Comparison of ENCODE assay signal across 8 cellular contexts in genomic region chr18:49813321-49814146, GRCh38. TPM values are rescaled to one million over a fixed set of nuclear protein-coding genes. Genes with fewer than 3 reads are reported as not detected.
DNase-seq lines count a peak whose midpoint lies in the region; ATAC-seq, FAIRE-seq and TF ChIP-seq lines count a peak whose summit lies in the region.

ACAA2 (minus strand) TSS chr18:49813533; CDS start chr18:49813484, 49 bp downstream.

- no peak within 1 kb of the TSS for H2AFZ ChIP-seq in HepG2 (ENCODE audit: low read length)

- H3K36me3 ChIP-seq in BJ (ENCODE audit: control insufficient read depth, insufficient read depth, low read length) (no peaks in the 10 kb centered on the region), HepG2 (replicated peaks in 1 of 2; ENCODE audit: control insufficient read depth in 1 of 2, insufficient read depth in 2 of 2, low read length in 2 of 2) (no peaks in the 10 kb centered on the region; a peak in 1 of 5 replicates)

- 1% methylated on average over 26 of the region's 74 CpGs for WGBS in HepG2 (ENCODE audit: low lambda C conversion rate)

- H4K20me1 ChIP-seq in HepG2 (ENCODE audit: insufficient read depth, low read length) = no peaks in the 10 kb centered on the region

- TF ChIP-seq RAD21 in HepG2 (CRISPR knock-in tag; IDR thresholded peaks at IDR 0.05) = no peak

- peak; percentile 91 for FAIRE-seq in GM19239 (lab: Jason Lieb, UNC)
- FAIRE-seq in HepG2 (lab: Jason Lieb, UNC) = peak; percentile 51

- POLR2A ChIA-PET in BJ (lab: Charles Lee) = interaction anchor here (0.5 kb wide), 2 partner anchors 21 to 1653 kb away, joined by 3 to 5 read pairs; no protein-coding TSS in a partner anchor
- POLR2A ChIA-PET in HepG2 (lab: Yijun Ruan, JAX) = interaction anchor here (0.9 to 2.3 kb wide), 12 partner anchors 10 to 326 kb away, joined by 3 to 31 read pairs (median 4); partner anchors contain the start of gene C18orf32

- peaks cover 53% of the 10 kb centered on the region for H3K79me2 ChIP-seq in HepG2 (ENCODE audit: insufficient read depth, low read length)

- TF ChIP-seq CTCF in BJ (IDR thresholded peaks at IDR 0.05; ENCODE audit: insufficient read depth, low read depth, low read length) (no peak), HepG2 (CRISPR knock-in tag; IDR thresholded peaks at IDR 0.05) (no peak; the same call in 1 of the 2 replicates)

- no TSS peak for BruUV-seq in HepG2 (replicated peaks; lab: Mats Ljungman, UMichigan)

- H3K4me2 ChIP-seq in HepG2 (ENCODE audit: low read depth, low read length) = peak within 1 kb of the TSS; percentile 77

- intact Hi-C loops in HepG2 (cut with micrococcal nuclease; ENCODE audit: unreplicated experiment) = loop anchor here (2.0 to 5.0 kb wide), 2 partner anchors 19 to 44 kb away; no protein-coding TSS in a partner anchor

- CTCF ChIA-PET in BJ (lab: Yijun Ruan, JAX) (no interaction called here), HepG2 (lab: Yijun Ruan, JAX; ENCODE audit: low intra/inter-chr PET ratio, low total read pairs) (no interaction called here)

- H3K9me3 ChIP-seq in HepG2 (ENCODE audit: low read length) = peaks cover 7% of the 10 kb centered on the region; the same call in 1 of the 2 replicates

- H3K27ac ChIP-seq in HepG2 (ENCODE audit: extremely low read length, insufficient read depth, low read length) = peak within 1 kb of the TSS; percentile 96

- peak within 1 kb of the TSS; percentile 91 for H3K4me3 ChIP-seq in BJ (ENCODE audit: low read depth, low read length)
- H3K4me3 ChIP-seq in HepG2 (replicated peaks in 1 of 3; ENCODE audit: insufficient read depth in 1 of 3, low read depth in 2 of 3, low read length in 3 of 3) = peak within 1 kb of the TSS; percentile 71 to 95 (median 88)

- in situ Hi-C loops in HepG2 (cut with HindIII; ENCODE audit: extremely low pct_ligation_motif_present, low pct_unique_long_range_greater_than_20kb) = no loop called here

- H3K9ac ChIP-seq in HepG2 (ENCODE audit: insufficient read depth, low read depth, low read length) = peak within 1 kb of the TSS; percentile 79

- DNase-seq in BJ (ENCODE audit: low read depth) (no peak), GM19239 (ENCODE audit: insufficient read length, low spot score) (peak; percentile 71), NCI-H526 treated with DMSO at 0.1 percent for 48 hours (lab: John Stamatoyannopoulos, UW) (peak; percentile 68), dedifferentiated amniotic fluid mesenchymal stem cell (ENCODE audit: extremely low spot score) (peak; percentile 70), HepG2 (ENCODE audit: low spot score) (peak; percentile 63)
- peak; percentile 66 for DNase-seq in activated CD4-positive, alpha-beta T cell treated with anti-CD3 and anti-CD28 coated beads, Interleukin-2, amount 50 U/mL, for 1 hour
- peak; percentile 84 for DNase-seq in stimulated activated CD4-positive, alpha-beta T cell treated with anti-CD3 and anti-CD28 coated beads, Interleukin-4, amount 100 ng/mL, for 24 hours

- H3K27me3 ChIP-seq in BJ (ENCODE audit: control insufficient read depth, insufficient read depth, low read length) = no peaks in the 10 kb centered on the region
- no peaks in the 10 kb centered on the region for H3K27me3 ChIP-seq in HepG2 (ENCODE audit: control insufficient read depth in 1 of 2, insufficient read depth in 2 of 2, low read length in 2 of 2)

- TF ChIP-seq POLR2A in HepG2 (IDR thresholded peaks at IDR 0.05; ENCODE audit: insufficient read depth in 1 of 2, low read depth in 2 of 2, low read length in 2 of 2) = peak; percentile 75 to 86

- TF ChIP-seq EP300 in HepG2 (IDR thresholded peaks at IDR 0.05; ENCODE audit: low read depth in 2 of 2, low read length in 2 of 2) = no peak
- TF ChIP-seq EP300 in HepG2 (CRISPR knock-in tag; IDR thresholded peaks at IDR 0.05; ENCODE audit: borderline replicate concordance) = no peak

- ATAC-seq in HG03442 (IDR thresholded peaks at IDR 0.05; ENCODE audit: unreplicated experiment) (peak; percentile 74), HepG2 (peak; percentile 92)

- H3K4me1 ChIP-seq in HepG2 (ENCODE audit: insufficient read depth, low read length) = peaks cover 39% of the 10 kb centered on the region

TF ChIP-seq in HepG2, 621 proteins besides CTCF, POLR2A, EP300 and RAD21 (continues in another document):
- TF ChIP-seq USF2 (IDR thresholded peaks at IDR 0.05; ENCODE audit: low read depth, low read length) (no peak), USF2 (CRISPR knock-in tag; IDR thresholded peaks at IDR 0.05; ENCODE audit: borderline replicate concordance) (no peak), ZNF562 (CRISPR knock-in tag; IDR thresholded peaks at IDR 0.05; ENCODE audit: borderline replicate concordance) (no peak), KDM6A (CRISPR knock-in tag; IDR thresholded peaks at IDR 0.05; ENCODE audit: low read depth) (no peak), ZNF574 (CRISPR knock-in tag; IDR thresholded peaks at IDR 0.05) (peak; percentile 12; the same call in 1 of the 2 replicates), ZNF619 (CRISPR knock-in tag; IDR thresholded peaks at IDR 0.05) (no peak), PCBP2 (optimal IDR thresholded peaks at IDR 0.05; ENCODE audit: low read depth, low read length, poor library complexity, severe bottlenecking) (no peak), MAZ (IDR thresholded peaks at IDR 0.05; ENCODE audit: borderline replicate concordance, low read depth, low read length) (no peak), MAZ (CRISPR knock-in tag; IDR thresholded peaks at IDR 0.05; ENCODE audit: low read depth) (0 out of 2 replicates have a peak, but pooled peaks have one; percentile 7)
- TF ChIP-seq, protein P1, sequence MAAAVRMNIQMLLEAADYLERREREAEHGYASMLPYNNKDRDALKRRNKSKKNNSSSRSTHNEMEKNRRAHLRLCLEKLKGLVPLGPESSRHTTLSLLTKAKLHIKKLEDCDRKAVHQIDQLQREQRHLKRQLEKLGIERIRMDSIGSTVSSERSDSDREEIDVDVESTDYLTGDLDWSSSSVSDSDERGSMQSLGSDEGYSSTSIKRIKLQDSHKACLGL (CRISPR knock-in tag; IDR thresholded peaks at IDR 0.05) = peak; percentile 72

RNA-seq across cellular contexts. Expression of gene ACAA2, which starts in this region (rescaled TPM):
- polyA plus RNA-seq in BJ (2011; rRNA removed) (14.1 and 18.5 TPM in 2 replicates), HepG2 (2011; rRNA removed) (35.5 and 51.6 TPM in 2 replicates)
- polyA minus RNA-seq in BJ (2011; rRNA and poly(A)+ RNA removed) = 11.5 TPM in 2 replicates
- 182 and 269 TPM in 2 replicates for total RNA-seq in HepG2 (2016; rRNA removed; fragmentation: Illumina TruSeq; extraction: Trizol)
- total RNA-seq in HepG2 (2016; cell fraction: cytosol; rRNA removed; fragmentation: Illumina TruSeq; extraction: Trizol; ENCODE audit: low read depth) = 66.8 and 71.6 TPM in 2 replicates
- total RNA-seq in HepG2 (2016; cell fraction: insoluble cytoplasmic fraction; rRNA removed; fragmentation: Illumina TruSeq; extraction: Trizol) = 184 and 258 TPM in 2 replicates
- total RNA-seq in HepG2 (2016; cell fraction: membrane; rRNA removed; fragmentation: Illumina TruSeq; extraction: Trizol) = 178 and 187 TPM in 2 replicates
- 79.1 and 82.2 TPM in 2 replicates for total RNA-seq in HepG2 (2016; cell fraction: nucleus; rRNA removed; fragmentation: Illumina TruSeq; extraction: Trizol)
- 33.7 and 51.5 TPM in 2 replicates for polyA plus RNA-seq in HepG2 (2011; cell fraction: cytosol; rRNA removed)
- polyA plus RNA-seq in HepG2 (2011; cell fraction: nucleus; rRNA removed) = 16.7 and 21.8 TPM in 2 replicates
- 88.9 and 134 TPM in 2 replicates for polyA plus RNA-seq in HepG2 (2012)
- polyA plus RNA-seq in HepG2 (2016; cell fraction: cytosol; fragmentation: Illumina TruSeq; extraction: Trizol; ENCODE audit: low read depth) = 103 and 113 TPM in 2 replicates
- polyA plus RNA-seq in HepG2 (2016; cell fraction: insoluble cytoplasmic fraction; fragmentation: Illumina TruSeq; extraction: Trizol; ENCODE audit: low read depth) = 244 and 251 TPM in 2 replicates
- polyA plus RNA-seq in HepG2 (2016; cell fraction: membrane; fragmentation: Illumina TruSeq; extraction: Trizol; ENCODE audit: low read depth) = 158 and 166 TPM in 2 replicates
- 102 and 114 TPM in 2 replicates for polyA plus RNA-seq in HepG2 (2016; cell fraction: nucleus; fragmentation: Illumina TruSeq; extraction: Trizol; ENCODE audit: insufficient read depth, low read depth)
- polyA minus RNA-seq in HepG2 (2011; rRNA and poly(A)+ RNA removed; ENCODE audit: low replicate concordance) = 17.9 and 23.0 TPM in 2 replicates
- polyA minus RNA-seq in HepG2 (2011; cell fraction: cytosol; rRNA and poly(A)+ RNA removed) = 25.4 and 27.8 TPM in 2 replicates
- polyA minus RNA-seq in HepG2 (2011; cell fraction: nucleus; rRNA and poly(A)+ RNA removed) = 27.8 and 29.3 TPM in 2 replicates
